ENCODE assay signal across 8 cellular contexts in the genomic region with DNA sequence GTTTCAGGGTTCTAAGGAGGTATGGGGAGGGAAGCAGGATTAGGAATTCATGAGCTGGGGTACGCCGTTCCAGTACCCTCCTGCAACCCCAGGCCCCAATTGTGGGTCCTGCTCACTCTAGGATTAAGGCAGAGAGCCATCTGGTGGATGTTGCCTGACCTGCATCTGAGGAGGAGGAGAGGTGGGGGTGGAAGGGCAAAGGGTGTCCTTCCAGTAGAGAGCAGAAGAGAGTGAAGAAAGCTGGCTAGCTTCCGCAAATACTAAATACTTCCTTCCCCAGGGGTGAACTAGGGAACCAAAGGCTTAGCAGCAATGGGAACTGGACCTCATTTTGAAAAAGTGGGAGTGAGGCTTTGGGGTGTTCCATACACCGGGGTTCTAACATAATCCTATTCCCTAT. TPM values are rescaled to one million over a fixed set of nuclear protein-coding genes. Genes with fewer than 3 reads are reported as not detected.
DNase-seq lines count a peak whose midpoint lies in the region; FAIRE-seq and TF ChIP-seq lines count a peak whose summit lies in the region.

No MANE protein-coding gene starts in this region.

- H3K9me3 ChIP-seq in SJCRH30 (replicated peaks) (no peaks in the 10 kb centered on the region), ovary (no peaks in the 10 kb centered on the region), uterus (no peaks in the 10 kb centered on the region)

- TF ChIP-seq POLR2A in ovary (IDR thresholded peaks at IDR 0.05) (no peak), uterus (IDR thresholded peaks at IDR 0.05) (no peak)

- TF ChIP-seq EP300 in ovary (IDR thresholded peaks at IDR 0.05), result no peak

- H3K27ac ChIP-seq in SJCRH30, result no peak overlapping the region
- H3K27ac ChIP-seq in ovary, result no peak overlapping the region
- peak overlapping the region; percentile 6 to 17 for H3K27ac ChIP-seq in uterus

- peak; percentile 57 to 86 (median 72) for TF ChIP-seq CTCF in ovary (IDR thresholded peaks at IDR 0.05)
- TF ChIP-seq CTCF in uterus (IDR thresholded peaks at IDR 0.05), result peak; percentile 75 to 93 (median 85)

- WGBS in ovary, 3 donors, result 36 to 47% (median 44%) methylated on average over 4 of the region's 4 CpGs

- H3K36me3 ChIP-seq in SJCRH30 (no peaks in the 10 kb centered on the region), ovary (no peaks in the 10 kb centered on the region), uterus (no peaks in the 10 kb centered on the region)

- H3K4me3 ChIP-seq in SJCRH30, result no peak overlapping the region
- no peak overlapping the region for H3K4me3 ChIP-seq in ovary
- H3K4me3 ChIP-seq in uterus, result no peak overlapping the region

- FAIRE-seq in frontal cortex (lab: Jason Lieb, UNC), result no peak

- intact Hi-C loops in ovary (cut with DNase I) (loop anchor here in 2 of 4 donors (2.0 to 5.0 kb wide), 2 partner anchors 66 to 69 kb away; no protein-coding TSS in a partner anchor), uterus (cut with DNase I; ENCODE audit: low total_unique reads) (no loop called here)

- DNase-seq in ELR (ENCODE audit: low read depth), result peak; percentile 72
- peak in 70 of 76 experiments; percentile 9 to 79 (median 52) for DNase-seq in HUDEP-2 (lab: John Stamatoyannopoulos, UW; ENCODE audit: unreplicated experiment in 76 of 76)
- DNase-seq in SJCRH30, result peak; percentile 40 to 66
- peak in 3 of 4 experiments; percentile 14 to 67 (median 42) for DNase-seq in activated naive CD4-positive, alpha-beta T cell (lab: John Stamatoyannopoulos, UW)
- peak; percentile 43 to 77 for DNase-seq in frontal cortex (ENCODE audit: low spot score in 2 of 2)
- peak; percentile 64 to 76 (median 70) for DNase-seq in ovary
- peak; percentile 69 to 70 for DNase-seq in uterus
- DNase-seq in mesenteric fat pad (ENCODE audit: low spot score), result no peak

- no peaks in the 10 kb centered on the region for H3K27me3 ChIP-seq in SJCRH30
- no peaks in the 10 kb centered on the region for H3K27me3 ChIP-seq in ovary
- no peaks in the 10 kb centered on the region for H3K27me3 ChIP-seq in uterus

- H3K4me1 ChIP-seq in SJCRH30 (peaks cover 3% of the 10 kb centered on the region; the same call in 1 of the 2 replicates), ovary (ENCODE audit: insufficient read depth) (no peaks in the 10 kb centered on the region), uterus (no peaks in the 10 kb centered on the region)

RNA-seq across cellular contexts. Expression of gene LRRC51, which starts 10.6 kb away (rescaled TPM):
- 3.9 and 5.8 TPM in 2 replicates for total RNA-seq in SJCRH30 (2014; rRNA removed; shearing (Covaris generic))
- total RNA-seq in frontal cortex (6.5 TPM), ovary (10 to 100 TPM in 3 of 7 donors, 1 to 10 TPM in 4; 7.2 to 21.0 (median 9.5) TPM), uterus (10 to 100 TPM in 1 of 4 donors, 1 to 10 TPM in 2, not detected in 1; 3.8 to 10.2 (median 9.6) TPM), mesenteric fat pad (7.0 TPM)
- polyA plus RNA-seq in ovary, result 10 to 100 TPM in 1 of 2 donors, 1 to 10 TPM in 1; 9.6 to 20.9 TPM

RNA-seq across cellular contexts. Expression of gene NUMA1, which starts 10.9 kb away (rescaled TPM):
- total RNA-seq in SJCRH30 (2014; rRNA removed; shearing (Covaris generic)), result 154 and 162 TPM in 2 replicates
- total RNA-seq in frontal cortex, result 110 TPM
- 100 to 1,000 TPM; 190 to 270 (median 252) TPM for total RNA-seq in ovary
- polyA plus RNA-seq in ovary, result 100 to 1,000 TPM; 156 to 235 TPM
- 100 to 1,000 TPM; 159 to 365 (median 303) TPM for total RNA-seq in uterus
- total RNA-seq in mesenteric fat pad, result 100 TPM

RNA-seq across cellular contexts. Expression of gene LAMTOR1, which starts 11.8 kb away (rescaled TPM):
- 53.4 and 54.3 TPM in 2 replicates for total RNA-seq in SJCRH30 (2014; rRNA removed; shearing (Covaris generic))
- 44.4 TPM for total RNA-seq in frontal cortex
- total RNA-seq in ovary, result 10 to 100 TPM; 64.0 to 99.7 (median 71.0) TPM
- polyA plus RNA-seq in ovary, result 100 to 1,000 TPM; 110 to 118 TPM
- total RNA-seq in uterus, result 100 to 1,000 TPM in 1 of 4 donors, 10 to 100 TPM in 3; 46.0 to 115 (median 91.5) TPM
- 117 TPM for total RNA-seq in mesenteric fat pad

RNA-seq across cellular contexts. Expression of gene TOMT, which starts 14.4 kb away (rescaled TPM):
- not detected in 2 replicates for total RNA-seq in SJCRH30 (2014; rRNA removed; shearing (Covaris generic))
- total RNA-seq in frontal cortex (not detected), ovary (not detected), uterus (not detected), mesenteric fat pad (not detected)
- not detected for polyA plus RNA-seq in ovary

RNA-seq across cellular contexts. Expression of gene ANAPC15, which starts 21.2 kb away (rescaled TPM):
- total RNA-seq in SJCRH30 (2014; rRNA removed; shearing (Covaris generic)), result 38.1 and 42.7 TPM in 2 replicates
- 17.5 TPM for total RNA-seq in frontal cortex
- 10 to 100 TPM; 11.1 to 28.4 (median 20.8) TPM for total RNA-seq in ovary
- 10 to 100 TPM; 30.5 to 44.4 TPM for polyA plus RNA-seq in ovary
- 10 to 100 TPM in 2 of 4 donors, 1 to 10 TPM in 2; 6.5 to 56.9 (median 20.7) TPM for total RNA-seq in uterus
- 29.1 TPM for total RNA-seq in mesenteric fat pad

Comparison
In these comparisons a context has a peak if more than half of its experiments do, and no peak if none do; other contexts are left out.
1. H3K27ac ChIP-seq: peak in uterus (2 of 2); none in SJCRH30 (single experiment) and ovary (0 of 2).